Comparison of ENCODE assay signal across 1 cellular context in the genomic region with DNA sequence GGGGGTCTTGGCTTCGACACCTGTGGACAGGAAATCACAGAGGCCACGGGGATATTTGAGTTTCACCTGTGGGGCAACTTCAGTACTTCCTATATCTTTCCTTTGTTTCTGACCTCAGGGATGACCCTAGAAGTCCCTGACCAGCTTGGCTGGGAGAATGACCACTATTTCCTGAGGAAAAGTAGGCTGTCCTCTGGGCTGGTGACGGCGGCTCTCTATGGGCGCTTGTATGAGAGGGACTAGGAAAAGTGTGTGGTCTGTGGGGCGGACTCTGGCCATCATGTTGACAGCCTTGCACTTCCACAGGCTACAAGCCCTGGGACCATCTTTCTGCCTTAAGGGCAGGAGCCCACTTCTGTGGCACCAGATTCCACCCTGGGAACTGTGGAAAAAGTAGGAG.
TF ChIP-seq lines count a peak whose summit lies in the region.

No MANE protein-coding gene starts in this region.

TF ChIP-seq in IMR-90, 13 proteins besides CTCF, POLR2A, EP300 and RAD21:
- TF ChIP-seq BHLHE40 (IDR thresholded peaks at IDR 0.05; ENCODE audit: low read depth, low read length), result no peak
- TF ChIP-seq MAFK (IDR thresholded peaks at IDR 0.05; ENCODE audit: low read depth, low read length), result no peak
- no peak for TF ChIP-seq FOS (IDR thresholded peaks at IDR 0.05; ENCODE audit: low read depth, low read length)
- no peak for TF ChIP-seq RFX5 (IDR thresholded peaks at IDR 0.05; ENCODE audit: low read depth, low read length)
- TF ChIP-seq RCOR1 (IDR thresholded peaks at IDR 0.05; ENCODE audit: insufficient replicate concordance, low read length), result no peak
- TF ChIP-seq CEBPB (IDR thresholded peaks at IDR 0.05; ENCODE audit: low read depth, low read length), result no peak
- no peak for TF ChIP-seq MAZ (IDR thresholded peaks at IDR 0.05; ENCODE audit: borderline replicate concordance, low read depth, low read length)
- TF ChIP-seq, protein P1, sequence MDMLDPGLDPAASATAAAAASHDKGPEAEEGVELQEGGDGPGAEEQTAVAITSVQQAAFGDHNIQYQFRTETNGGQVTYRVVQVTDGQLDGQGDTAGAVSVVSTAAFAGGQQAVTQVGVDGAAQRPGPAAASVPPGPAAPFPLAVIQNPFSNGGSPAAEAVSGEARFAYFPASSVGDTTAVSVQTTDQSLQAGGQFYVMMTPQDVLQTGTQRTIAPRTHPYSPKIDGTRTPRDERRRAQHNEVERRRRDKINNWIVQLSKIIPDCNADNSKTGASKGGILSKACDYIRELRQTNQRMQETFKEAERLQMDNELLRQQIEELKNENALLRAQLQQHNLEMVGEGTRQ (IDR thresholded peaks at IDR 0.05; ENCODE audit: low read depth, low read length), result no peak
- TF ChIP-seq CHD1 (IDR thresholded peaks at IDR 0.05; ENCODE audit: low read depth, low read length), result no peak
- TF ChIP-seq ELK1 (IDR thresholded peaks at IDR 0.05; ENCODE audit: borderline replicate concordance, low read depth, low read length), result no peak
- no peak for TF ChIP-seq SMC3 (IDR thresholded peaks at IDR 0.05; ENCODE audit: low read depth, low read length)
- TF ChIP-seq MXI1 (IDR thresholded peaks at IDR 0.05; ENCODE audit: borderline replicate concordance, low read depth, low read length), result no peak
- TF ChIP-seq NFE2L2 (IDR thresholded peaks at IDR 0.05; ENCODE audit: low read depth, low read length), result no peak
